In genomic region chr9:15422355-15423327, GRCh38 we compare ENCODE assay signal across 8 cellular contexts. TPM values are rescaled to one million over a fixed set of nuclear protein-coding genes. Genes with fewer than 3 reads are reported as not detected.
A peak's percentile ranks its signal among the peaks of the same experiment; 100 is the strongest.
DNase-seq lines count a peak whose midpoint lies in the region; ATAC-seq and TF ChIP-seq lines count a peak whose summit lies in the region.

Gene SNAPC3 (plus strand): TSS chr9:15422876. CDS start chr9:15422880, 4 bp downstream.

- DNase-seq in COLO829 (ENCODE audit: low spot score) (peak; percentile 79), HT-29 (ENCODE audit: low spot score) (peak; percentile 95), lung (ENCODE audit: low spot score) (peak; percentile 95)
- peak; percentile 88 for DNase-seq in NK-92 treated with Interleukin-12 subunit alpha and Interleukin-12 subunit beta, amount 100 ng/mL, for 24 hours (lab: John Stamatoyannopoulos, UW)
- DNase-seq in effector CD8-positive, alpha-beta T cell (lab: John Stamatoyannopoulos, UW), result peak; percentile 89
- DNase-seq in stimulated activated CD4-positive, alpha-beta T cell treated with anti-CD3 and anti-CD28 coated beads, TNF-alpha, amount 100 ng/mL, for 24 hours (ENCODE audit: low read depth in 3 of 3), result peak; percentile 83 to 93 (median 84)

- H3K4me1 ChIP-seq in lung (ENCODE audit: control insufficient read depth in 2 of 2, insufficient read depth in 2 of 2, low read length in 2 of 2), result peaks cover 0 to 11% of the 10 kb centered on the region in 2 donors

- 0% methylated on average over 67 to 73 of the region's 73 CpGs for WGBS in lung, 2 donors

- POLR2A ChIA-PET in activated CD8-positive, alpha-beta memory T cell treated with anti-CD3 and anti-CD28 coated beads for 36 hours (lab: Charles Lee), result interaction anchor here (0.6 to 1.6 kb wide), 4 partner anchors 87 to 131 kb away, joined by 3 to 5 read pairs (median 4); partner anchors contain the start of gene PSIP1

- peaks cover 0 to 8% of the 10 kb centered on the region in 2 donors for H3K36me3 ChIP-seq in lung (ENCODE audit: control insufficient read depth in 2 of 2, insufficient read depth in 2 of 2, low read length in 2 of 2)

- CTCF ChIA-PET in activated CD8-positive, alpha-beta memory T cell treated with anti-CD3 and anti-CD28 coated beads for 36 hours (lab: Charles Lee), result interaction anchor here (1.1 to 1.9 kb wide), 7 partner anchors 46 to 159 kb away, joined by 3 to 6 read pairs (median 4); partner anchors contain the start of genes CCDC171, PSIP1 and TTC39B

- H3K4me3 ChIP-seq in lung, result peak within 1 kb of the TSS; percentile 76

- no peaks in the 10 kb centered on the region for H3K9me3 ChIP-seq in lung (ENCODE audit: control insufficient read depth in 2 of 2, insufficient read depth in 1 of 2, low read length in 1 of 2)

- H3K27ac ChIP-seq in lung (ENCODE audit: low read depth in 1 of 2, low read length in 1 of 2), result peak within 1 kb of the TSS; percentile 78 to 95

- TF ChIP-seq CTCF in lung (IDR thresholded peaks at IDR 0.05; ENCODE audit: control extremely low read depth, extremely low read depth), result no peak

- ATAC-seq in GM21360 (IDR thresholded peaks at IDR 0.05; ENCODE audit: unreplicated experiment) (peak; percentile 95), lung (ENCODE audit: insufficient read depth, low FRiP score) (peak; percentile 100)

- no peaks in the 10 kb centered on the region for H3K27me3 ChIP-seq in lung (ENCODE audit: control insufficient read depth, insufficient read depth)

RNA-seq across cellular contexts. Expression of gene SNAPC3, which starts in this region (rescaled TPM):
- total RNA-seq in HT-29 (2014; rRNA removed; shearing (Covaris generic)), result 34.5 and 36.7 TPM in 2 replicates
- 10 to 100 TPM; 23.1 to 24.9 TPM for total RNA-seq in activated CD8-positive, alpha-beta memory T cell treated with anti-CD3 and anti-CD28 coated beads for 36 hours
- total RNA-seq in lung, result 10 to 100 TPM; 23.6 to 75.5 TPM
- 10 to 100 TPM; 10.9 to 11.8 TPM for polyA plus RNA-seq in lung

Comparison
In these comparisons a context has a peak if more than half of its experiments do, and no peak if none do; other contexts are left out.
1. Peak in every context shown above with its lines: DNase-seq, ATAC-seq, H3K4me3 ChIP-seq and H3K27ac ChIP-seq.